In the genomic region with DNA sequence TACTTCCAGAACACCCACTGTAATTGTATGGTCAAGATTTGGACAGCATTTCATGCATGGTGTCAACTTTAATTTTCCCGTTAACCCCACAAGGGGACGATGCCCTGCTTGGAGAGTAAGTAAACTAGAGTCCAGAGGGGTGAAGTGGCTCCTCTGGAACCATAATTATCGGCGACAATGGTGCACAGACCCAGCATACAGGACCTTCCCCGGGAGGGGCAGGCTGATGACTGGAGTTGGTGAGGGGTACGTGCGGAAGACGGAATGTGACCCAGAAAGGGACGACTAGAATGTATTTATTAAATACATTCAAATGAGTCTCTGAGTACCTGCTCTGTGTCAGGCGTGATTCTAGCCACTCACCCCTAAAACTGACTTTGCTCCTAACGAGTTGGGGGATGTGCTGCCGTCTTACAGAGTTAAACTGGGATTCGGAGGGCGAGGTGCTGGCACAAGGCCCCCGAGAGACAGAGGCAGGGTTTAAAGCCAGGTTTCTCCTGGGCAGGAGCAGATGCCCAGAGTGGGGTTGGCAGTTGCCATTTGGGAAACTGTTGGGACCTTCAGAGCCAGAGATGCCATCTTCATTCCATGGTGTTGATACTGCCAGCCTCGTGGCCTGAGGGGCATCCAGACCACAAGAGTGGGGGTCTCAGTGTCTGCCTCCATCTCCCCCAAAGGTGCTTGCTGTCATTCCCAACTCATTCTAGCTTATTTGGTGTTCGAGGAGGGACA, we compare ENCODE assay signal across 18 cellular contexts. TPM values are rescaled to one million over a fixed set of nuclear protein-coding genes. Genes with fewer than 3 reads are reported as not detected.
DNase-seq lines count a peak whose midpoint lies in the region; ATAC-seq and TF ChIP-seq lines count a peak whose summit lies in the region.
"Had no signal": no experiment of that assay in that cellular context is flagged by ENCODE, and none has a peak within 500 bp of the region (broad histone marks: within the 10 kb centered on the region; RNA-seq: fewer than 3 reads in every experiment).

No MANE protein-coding gene starts in this region.

- no peaks in the 10 kb centered on the region for H3K4me1 ChIP-seq in DND-41 (ENCODE audit: insufficient read depth, low read length)
- H3K4me1 ChIP-seq in Peyer's patch: no peaks in the 10 kb centered on the region
- H3K4me1 ChIP-seq in spleen: peaks cover 0 to 10% (median 0%) of the 10 kb centered on the region in 6 donors

- peak overlapping the region; percentile 39 for H3K27ac Mint-ChIP-seq in nephron progenitor cell
- H3K27ac Mint-ChIP-seq: CD4-positive, CD25-positive, alpha-beta regulatory T cell had no signal

- no peak for TF ChIP-seq POLR2A in Peyer's patch (IDR thresholded peaks at IDR 0.05)
- no peak for TF ChIP-seq POLR2A in spleen (IDR thresholded peaks at IDR 0.05)

- intact Hi-C loops in spleen (cut with DNase I; ENCODE audit: low total_unique reads): no loop called here

- in situ Hi-C loops in G401 (cut with HindIII; ENCODE audit: low sequenced_read_pairs): no loop called here

- DNase-seq in DND-41 (peak; percentile 1), Peyer's patch (peak in 2 of 3 donors; percentile 6 to 19), nephron progenitor cell (no peak), spleen (peak; percentile 29), Ammon's horn (ENCODE audit: low spot score) (no peak), G401 (ENCODE audit: low spot score) (no peak)
- DNase-seq: ACHN; AML-193; CD4-positive, CD25-positive, alpha-beta regulatory T cell; NCI-H1105 treated with DMSO at 0.1 percent for 48 hours; NCI-H187; NCI-H526 treated with DMSO at 0.1 percent for 48 hours; RPMI8226; SIG-M5 had no signal

- TF ChIP-seq CTCF in DND-41 (IDR thresholded peaks at IDR 0.05; ENCODE audit: borderline replicate concordance, extremely low read depth, low read length, poor library complexity, severe bottlenecking): no peak
- TF ChIP-seq CTCF in Peyer's patch (IDR thresholded peaks at IDR 0.05): no peak
- TF ChIP-seq CTCF in nephron progenitor cell (IDR thresholded peaks at IDR 0.05): no peak
- no peak for TF ChIP-seq CTCF in spleen (IDR thresholded peaks at IDR 0.05 in 8 of 11, conservative IDR thresholded peaks at IDR 0.05 in 3 of 11)

- H3K9me3 ChIP-seq in DND-41 (ENCODE audit: insufficient read depth, low read length, severe bottlenecking) (no peaks in the 10 kb centered on the region), Peyer's patch (no peaks in the 10 kb centered on the region), spleen (no peaks in the 10 kb centered on the region)
- H3K9me3 ChIP-seq: HAP-1 had no signal

- peaks cover 19% of the 10 kb centered on the region for H3K27me3 Mint-ChIP-seq in nephron progenitor cell (ENCODE audit: low read depth, poor library complexity)

- WGBS in spleen, 5 donors: 79 to 94% (median 87%) methylated on average over 17 of the region's 17 CpGs

- no peak overlapping the region for H3K9ac ChIP-seq in DND-41 (ENCODE audit: low read depth, low read length)

- no peaks in the 10 kb centered on the region for H4K20me1 ChIP-seq in DND-41 (ENCODE audit: insufficient read depth, low read length)

- H3K4me3 ChIP-seq in DND-41 (ENCODE audit: low read depth in 1 of 2, low read length in 2 of 2): no peak overlapping the region
- no peak overlapping the region for H3K4me3 ChIP-seq in Peyer's patch
- H3K4me3 ChIP-seq in spleen: no peak overlapping the region
- H3K4me3 ChIP-seq: HAP-1 had no signal

- H3K4me3 Mint-ChIP-seq in nephron progenitor cell: no peak overlapping the region

- H3K27me3 ChIP-seq in DND-41 (ENCODE audit: insufficient read depth, low read length, poor library complexity): peaks cover 22% of the 10 kb centered on the region
- no peaks in the 10 kb centered on the region for H3K27me3 ChIP-seq in Peyer's patch
- H3K27me3 ChIP-seq in spleen (replicated peaks in 1 of 7): peaks cover 0 to 19% (median 0%) of the 10 kb centered on the region in 7 donors

- no peaks in the 10 kb centered on the region for H3K36me3 Mint-ChIP-seq in nephron progenitor cell (ENCODE audit: low read depth)
- H3K36me3 Mint-ChIP-seq: CD4-positive, CD25-positive, alpha-beta regulatory T cell had no signal

- no peak for ATAC-seq in DND-41 (ENCODE audit: insufficient read depth, low read depth)
- ATAC-seq in esophagus mucosa: no peak

- peaks cover 64% of the 10 kb centered on the region for H3K4me1 Mint-ChIP-seq in nephron progenitor cell
- H3K4me1 Mint-ChIP-seq: CD4-positive, CD25-positive, alpha-beta regulatory T cell had no signal

- H3K27ac ChIP-seq in DND-41 (ENCODE audit: low read length) (no peak overlapping the region), Peyer's patch (no peak overlapping the region), spleen (no peak overlapping the region)
- H3K27ac ChIP-seq: HL-60 had no signal

- H3K36me3 ChIP-seq in DND-41 (ENCODE audit: insufficient read depth, low read length) (no peaks in the 10 kb centered on the region), Peyer's patch (no peaks in the 10 kb centered on the region), spleen (no peaks in the 10 kb centered on the region)
- H3K36me3 ChIP-seq: HAP-1 had no signal

- no peaks in the 10 kb centered on the region for H3K79me2 ChIP-seq in DND-41 (ENCODE audit: insufficient read depth, low read length)

- H3K4me2 ChIP-seq in DND-41 (ENCODE audit: insufficient read depth, low read length): no peak overlapping the region

- no peaks in the 10 kb centered on the region for H3K9me3 Mint-ChIP-seq in nephron progenitor cell

- no peak overlapping the region for H2AFZ ChIP-seq in DND-41 (ENCODE audit: low read depth, low read length)

RNA-seq across cellular contexts. Expression of gene RTL1, which starts 10.9 kb away (rescaled TPM):
- total RNA-seq in Peyer's patch: not detected
- total RNA-seq in spleen: not detected
- under 1 TPM in 1 of 3 donors, not detected in 2; under 0.01 TPM for polyA plus RNA-seq in spleen
- not detected in 2 replicates for total RNA-seq in G401 (2014; rRNA removed; shearing (Covaris generic))
- total RNA-seq in esophagus mucosa: not detected
- total RNA-seq: CD4-positive, CD25-positive, alpha-beta regulatory T cell; OCI-LY7 had no signal
- polyA plus RNA-seq: CD4-positive, CD25-positive, alpha-beta regulatory T cell had no signal

Comparison
In these comparisons a context has a peak if more than half of its experiments do, and no peak if none do; other contexts are left out.
1. DNase-seq: peak in DND-41 (single experiment), Peyer's patch (2 of 3) and spleen (single experiment); none in nephron progenitor cell (single experiment), Ammon's horn (single experiment) and G401 (single experiment).